In the genomic region with DNA sequence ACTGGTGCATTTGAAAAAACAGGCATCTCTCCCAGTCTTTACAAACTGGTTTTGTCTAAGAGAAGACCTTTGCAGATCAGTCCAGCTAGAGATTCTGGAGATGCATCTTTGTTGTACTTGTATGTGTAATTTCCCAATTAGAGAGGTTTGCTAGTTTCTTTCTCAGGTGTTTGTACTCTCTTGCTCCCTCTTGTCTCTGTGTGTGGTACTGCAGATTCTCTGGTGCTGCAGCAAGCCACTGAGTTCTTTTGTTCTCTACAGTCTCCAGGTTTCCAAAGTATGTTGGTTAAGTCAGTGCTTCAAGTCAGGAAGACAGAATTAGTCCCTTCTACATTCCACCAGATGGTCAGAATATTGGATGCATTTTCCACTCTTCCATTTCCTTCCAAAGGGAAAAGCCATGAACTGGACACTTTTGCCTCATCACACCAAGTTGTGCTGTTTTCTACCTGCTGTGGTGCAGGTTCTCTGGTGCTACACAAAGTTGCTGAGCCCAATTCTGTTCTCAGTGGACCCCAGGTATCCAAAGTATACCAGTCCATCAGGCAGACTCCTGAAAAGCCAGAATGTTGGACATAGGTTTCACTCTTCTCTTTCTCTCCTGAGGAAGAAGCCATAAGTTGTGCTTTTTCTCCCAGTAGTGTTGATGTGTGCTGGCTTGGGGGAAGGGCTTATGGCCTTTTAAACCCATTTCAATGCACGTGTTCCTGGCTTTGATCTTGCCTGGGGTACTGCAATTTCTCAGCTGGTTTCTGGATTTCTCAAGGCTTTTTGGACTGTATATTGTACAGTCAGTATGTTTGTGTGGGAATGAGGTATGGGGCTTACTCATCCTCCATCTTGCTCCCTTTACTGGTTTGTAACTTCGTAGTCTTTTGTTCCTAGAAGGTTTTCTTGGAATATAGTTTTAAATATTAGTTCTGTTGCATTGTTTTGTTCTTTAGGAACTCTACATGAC, we compare ENCODE assay signal across 1 cellular context.
A peak's percentile ranks its signal among the peaks of the same experiment; 100 is the strongest.
TF ChIP-seq lines count a peak whose summit lies in the region.

No MANE protein-coding gene starts in this region.

TF ChIP-seq in HepG2, 621 proteins besides CTCF, POLR2A, EP300 and RAD21 (continued from another document and continues in another):
- TF ChIP-seq, protein P1, sequence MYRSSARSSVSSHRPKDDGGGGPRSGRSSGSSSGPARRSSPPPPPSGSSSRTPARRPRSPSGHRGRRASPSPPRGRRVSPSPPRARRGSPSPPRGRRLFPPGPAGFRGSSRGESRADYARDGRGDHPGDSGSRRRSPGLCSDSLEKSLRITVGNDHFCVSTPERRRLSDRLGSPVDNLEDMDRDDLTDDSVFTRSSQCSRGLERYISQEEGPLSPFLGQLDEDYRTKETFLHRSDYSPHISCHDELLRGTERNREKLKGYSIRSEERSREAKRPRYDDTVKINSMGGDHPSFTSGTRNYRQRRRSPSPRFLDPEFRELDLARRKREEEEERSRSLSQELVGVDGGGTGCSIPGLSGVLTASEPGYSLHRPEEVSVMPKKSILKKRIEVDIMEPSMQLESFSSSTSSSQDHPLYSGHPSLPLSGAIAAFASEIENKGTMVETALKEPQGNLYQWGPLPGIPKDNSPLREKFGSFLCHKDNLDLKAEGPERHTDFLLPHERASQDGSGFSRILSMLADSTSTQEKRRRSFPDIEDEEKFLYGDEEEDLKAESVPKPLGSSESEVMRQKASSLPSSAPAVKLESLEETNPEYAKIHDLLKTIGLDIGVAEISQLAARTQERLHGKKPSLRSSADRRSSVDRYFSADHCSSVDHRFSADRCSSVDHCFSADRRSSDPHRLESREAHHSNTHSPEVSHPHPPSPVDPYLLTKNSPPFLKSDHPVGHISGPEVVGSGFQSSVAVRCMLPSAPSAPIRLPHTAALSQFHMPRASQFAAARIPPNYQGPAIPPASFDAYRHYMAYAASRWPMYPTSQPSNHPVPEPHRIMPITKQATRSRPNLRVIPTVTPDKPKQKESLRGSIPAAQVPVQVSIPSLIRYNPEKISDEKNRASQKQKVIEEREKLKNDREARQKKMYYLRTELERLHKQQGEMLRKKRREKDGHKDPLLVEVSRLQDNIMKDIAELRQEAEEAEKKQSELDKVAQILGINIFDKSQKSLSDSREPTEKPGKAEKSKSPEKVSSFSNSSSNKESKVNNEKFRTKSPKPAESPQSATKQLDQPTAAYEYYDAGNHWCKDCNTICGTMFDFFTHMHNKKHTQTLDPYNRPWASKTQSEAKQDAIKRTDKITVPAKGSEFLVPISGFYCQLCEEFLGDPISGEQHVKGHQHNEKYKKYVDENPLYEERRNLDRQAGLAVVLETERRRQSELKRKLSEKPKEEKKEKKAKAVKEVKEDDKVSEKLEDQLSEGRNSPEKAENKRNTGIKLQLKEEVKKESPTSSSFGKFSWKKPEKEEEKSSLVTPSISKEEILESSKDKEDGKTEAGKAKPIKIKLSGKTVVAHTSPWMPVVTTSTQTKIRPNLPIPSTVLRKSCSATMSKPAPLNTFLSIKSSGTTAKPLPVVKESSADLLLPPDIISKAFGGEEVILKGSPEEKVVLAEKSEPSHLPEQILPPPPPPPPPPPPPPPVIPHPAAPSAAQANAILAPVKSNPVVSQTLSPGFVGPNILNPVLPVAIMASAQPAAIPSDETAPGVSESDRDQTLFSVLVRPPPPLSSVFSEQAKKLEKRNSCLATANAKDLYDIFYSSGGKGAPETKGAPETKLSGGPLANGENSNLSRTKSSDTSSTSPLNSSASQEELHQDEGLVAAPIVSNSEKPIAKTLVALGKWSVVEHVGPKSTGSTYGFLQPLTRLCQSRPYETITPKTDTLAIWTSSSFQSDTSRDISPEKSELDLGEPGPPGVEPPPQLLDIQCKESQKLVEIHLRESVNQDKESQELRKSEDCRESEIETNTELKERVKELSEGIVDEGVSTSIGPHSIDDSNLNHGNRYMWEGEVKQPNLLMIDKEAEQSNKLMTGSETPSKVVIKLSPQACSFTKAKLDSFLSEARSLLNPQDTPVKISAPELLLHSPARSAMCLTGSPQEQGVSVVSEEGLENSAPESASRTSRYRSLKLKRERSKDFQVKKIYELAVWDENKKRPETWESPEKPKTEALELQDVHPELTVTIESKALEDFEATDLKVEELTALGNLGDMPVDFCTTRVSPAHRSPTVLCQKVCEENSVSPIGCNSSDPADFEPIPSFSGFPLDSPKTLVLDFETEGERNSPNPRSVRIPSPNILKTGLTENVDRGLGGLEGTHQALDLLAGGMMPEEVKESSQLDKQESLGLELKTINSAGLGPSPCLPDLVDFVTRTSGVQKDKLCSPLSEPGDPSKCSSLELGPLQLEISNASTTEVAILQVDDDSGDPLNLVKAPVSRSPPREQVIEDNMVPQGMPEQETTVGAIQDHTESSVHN (CRISPR knock-in tag; IDR thresholded peaks at IDR 0.05): no peak
- TF ChIP-seq SMAD3 (CRISPR knock-in tag; IDR thresholded peaks at IDR 0.05) (no peak), ZNF138 (CRISPR knock-in tag; IDR thresholded peaks at IDR 0.05; ENCODE audit: low read depth) (no peak), ZNF468 (CRISPR knock-in tag; IDR thresholded peaks at IDR 0.05) (no peak), ZNF563 (CRISPR knock-in tag; IDR thresholded peaks at IDR 0.05) (no peak), MZF1 (CRISPR knock-in tag; IDR thresholded peaks at IDR 0.05; ENCODE audit: borderline replicate concordance) (no peak), TCF7L2 (IDR thresholded peaks at IDR 0.05; ENCODE audit: low read depth, low read length) (no peak), TEAD2 (CRISPR knock-in tag; IDR thresholded peaks at IDR 0.05) (0 out of 2 replicates have a peak, but pooled peaks have one; percentile 37), ZMYM4 (CRISPR knock-in tag; IDR thresholded peaks at IDR 0.05) (no peak; the same call in 1 of the 2 replicates), ZNF850 (CRISPR knock-in tag; conservative IDR thresholded peaks at IDR 0.05) (no peak), HMGA1 (CRISPR knock-in tag; conservative IDR thresholded peaks at IDR 0.05) (no peak), HOXA3 (CRISPR knock-in tag; IDR thresholded peaks at IDR 0.05) (no peak), ZZZ3 (CRISPR knock-in tag; IDR thresholded peaks at IDR 0.05; ENCODE audit: borderline replicate concordance) (no peak), HCFC1 (IDR thresholded peaks at IDR 0.05; ENCODE audit: low read depth, low read length) (no peak), KDM2A (CRISPR knock-in tag; IDR thresholded peaks at IDR 0.05; ENCODE audit: borderline replicate concordance, low read depth) (no peak), ZIK1 (CRISPR knock-in tag; IDR thresholded peaks at IDR 0.05; ENCODE audit: borderline replicate concordance, low read depth) (no peak), ZNF546 (CRISPR knock-in tag; conservative IDR thresholded peaks at IDR 0.05) (no peak), SP1 (IDR thresholded peaks at IDR 0.05) (no peak), SP1 (CRISPR knock-in tag; IDR thresholded peaks at IDR 0.05) (no peak), HOXA9 (CRISPR knock-in tag; IDR thresholded peaks at IDR 0.05; ENCODE audit: borderline replicate concordance) (0 out of 2 replicates have a peak, but pooled peaks have one; percentile 40), HNRNPUL1 (IDR thresholded peaks at IDR 0.05; ENCODE audit: low read depth, low read length) (no peak), MED13 (CRISPR knock-in tag; IDR thresholded peaks at IDR 0.05) (no peak), ZBTB42 (CRISPR knock-in tag; IDR thresholded peaks at IDR 0.05) (no peak), DNMT1 (CRISPR knock-in tag; IDR thresholded peaks at IDR 0.05) (no peak), FOXO1 (CRISPR knock-in tag; IDR thresholded peaks at IDR 0.05) (0 out of 2 replicates have a peak, but pooled peaks have one; percentile 17)
- TF ChIP-seq, protein P2, sequence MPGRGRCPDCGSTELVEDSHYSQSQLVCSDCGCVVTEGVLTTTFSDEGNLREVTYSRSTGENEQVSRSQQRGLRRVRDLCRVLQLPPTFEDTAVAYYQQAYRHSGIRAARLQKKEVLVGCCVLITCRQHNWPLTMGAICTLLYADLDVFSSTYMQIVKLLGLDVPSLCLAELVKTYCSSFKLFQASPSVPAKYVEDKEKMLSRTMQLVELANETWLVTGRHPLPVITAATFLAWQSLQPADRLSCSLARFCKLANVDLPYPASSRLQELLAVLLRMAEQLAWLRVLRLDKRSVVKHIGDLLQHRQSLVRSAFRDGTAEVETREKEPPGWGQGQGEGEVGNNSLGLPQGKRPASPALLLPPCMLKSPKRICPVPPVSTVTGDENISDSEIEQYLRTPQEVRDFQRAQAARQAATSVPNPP (CRISPR knock-in tag; IDR thresholded peaks at IDR 0.05): no peak
- TF ChIP-seq, protein P3, sequence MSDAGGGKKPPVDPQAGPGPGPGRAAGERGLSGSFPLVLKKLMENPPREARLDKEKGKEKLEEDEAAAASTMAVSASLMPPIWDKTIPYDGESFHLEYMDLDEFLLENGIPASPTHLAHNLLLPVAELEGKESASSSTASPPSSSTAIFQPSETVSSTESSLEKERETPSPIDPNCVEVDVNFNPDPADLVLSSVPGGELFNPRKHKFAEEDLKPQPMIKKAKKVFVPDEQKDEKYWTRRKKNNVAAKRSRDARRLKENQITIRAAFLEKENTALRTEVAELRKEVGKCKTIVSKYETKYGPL (CRISPR knock-in tag; IDR thresholded peaks at IDR 0.05): 0 out of 2 replicates have a peak, but pooled peaks have one; percentile 34
- TF ChIP-seq, protein P4, sequence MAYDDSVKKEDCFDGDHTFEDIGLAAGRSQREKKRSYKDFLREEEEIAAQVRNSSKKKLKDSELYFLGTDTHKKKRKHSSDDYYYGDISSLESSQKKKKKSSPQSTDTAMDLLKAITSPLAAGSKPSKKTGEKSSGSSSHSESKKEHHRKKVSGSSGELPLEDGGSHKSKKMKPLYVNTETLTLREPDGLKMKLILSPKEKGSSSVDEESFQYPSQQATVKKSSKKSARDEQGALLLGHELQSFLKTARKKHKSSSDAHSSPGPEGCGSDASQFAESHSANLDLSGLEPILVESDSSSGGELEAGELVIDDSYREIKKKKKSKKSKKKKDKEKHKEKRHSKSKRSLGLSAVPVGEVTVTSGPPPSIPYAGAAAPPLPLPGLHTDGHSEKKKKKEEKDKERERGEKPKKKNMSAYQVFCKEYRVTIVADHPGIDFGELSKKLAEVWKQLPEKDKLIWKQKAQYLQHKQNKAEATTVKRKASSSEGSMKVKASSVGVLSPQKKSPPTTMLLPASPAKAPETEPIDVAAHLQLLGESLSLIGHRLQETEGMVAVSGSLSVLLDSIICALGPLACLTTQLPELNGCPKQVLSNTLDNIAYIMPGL (CRISPR knock-in tag; IDR thresholded peaks at IDR 0.05; ENCODE audit: borderline replicate concordance in 1 of 2, low read depth in 1 of 2): no peak
- TF ChIP-seq, protein P5, sequence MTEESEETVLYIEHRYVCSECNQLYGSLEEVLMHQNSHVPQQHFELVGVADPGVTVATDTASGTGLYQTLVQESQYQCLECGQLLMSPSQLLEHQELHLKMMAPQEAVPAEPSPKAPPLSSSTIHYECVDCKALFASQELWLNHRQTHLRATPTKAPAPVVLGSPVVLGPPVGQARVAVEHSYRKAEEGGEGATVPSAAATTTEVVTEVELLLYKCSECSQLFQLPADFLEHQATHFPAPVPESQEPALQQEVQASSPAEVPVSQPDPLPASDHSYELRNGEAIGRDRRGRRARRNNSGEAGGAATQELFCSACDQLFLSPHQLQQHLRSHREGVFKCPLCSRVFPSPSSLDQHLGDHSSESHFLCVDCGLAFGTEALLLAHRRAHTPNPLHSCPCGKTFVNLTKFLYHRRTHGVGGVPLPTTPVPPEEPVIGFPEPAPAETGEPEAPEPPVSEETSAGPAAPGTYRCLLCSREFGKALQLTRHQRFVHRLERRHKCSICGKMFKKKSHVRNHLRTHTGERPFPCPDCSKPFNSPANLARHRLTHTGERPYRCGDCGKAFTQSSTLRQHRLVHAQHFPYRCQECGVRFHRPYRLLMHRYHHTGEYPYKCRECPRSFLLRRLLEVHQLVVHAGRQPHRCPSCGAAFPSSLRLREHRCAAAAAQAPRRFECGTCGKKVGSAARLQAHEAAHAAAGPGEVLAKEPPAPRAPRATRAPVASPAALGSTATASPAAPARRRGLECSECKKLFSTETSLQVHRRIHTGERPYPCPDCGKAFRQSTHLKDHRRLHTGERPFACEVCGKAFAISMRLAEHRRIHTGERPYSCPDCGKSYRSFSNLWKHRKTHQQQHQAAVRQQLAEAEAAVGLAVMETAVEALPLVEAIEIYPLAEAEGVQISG (CRISPR knock-in tag; IDR thresholded peaks at IDR 0.05): no peak
- TF ChIP-seq, protein P6, sequence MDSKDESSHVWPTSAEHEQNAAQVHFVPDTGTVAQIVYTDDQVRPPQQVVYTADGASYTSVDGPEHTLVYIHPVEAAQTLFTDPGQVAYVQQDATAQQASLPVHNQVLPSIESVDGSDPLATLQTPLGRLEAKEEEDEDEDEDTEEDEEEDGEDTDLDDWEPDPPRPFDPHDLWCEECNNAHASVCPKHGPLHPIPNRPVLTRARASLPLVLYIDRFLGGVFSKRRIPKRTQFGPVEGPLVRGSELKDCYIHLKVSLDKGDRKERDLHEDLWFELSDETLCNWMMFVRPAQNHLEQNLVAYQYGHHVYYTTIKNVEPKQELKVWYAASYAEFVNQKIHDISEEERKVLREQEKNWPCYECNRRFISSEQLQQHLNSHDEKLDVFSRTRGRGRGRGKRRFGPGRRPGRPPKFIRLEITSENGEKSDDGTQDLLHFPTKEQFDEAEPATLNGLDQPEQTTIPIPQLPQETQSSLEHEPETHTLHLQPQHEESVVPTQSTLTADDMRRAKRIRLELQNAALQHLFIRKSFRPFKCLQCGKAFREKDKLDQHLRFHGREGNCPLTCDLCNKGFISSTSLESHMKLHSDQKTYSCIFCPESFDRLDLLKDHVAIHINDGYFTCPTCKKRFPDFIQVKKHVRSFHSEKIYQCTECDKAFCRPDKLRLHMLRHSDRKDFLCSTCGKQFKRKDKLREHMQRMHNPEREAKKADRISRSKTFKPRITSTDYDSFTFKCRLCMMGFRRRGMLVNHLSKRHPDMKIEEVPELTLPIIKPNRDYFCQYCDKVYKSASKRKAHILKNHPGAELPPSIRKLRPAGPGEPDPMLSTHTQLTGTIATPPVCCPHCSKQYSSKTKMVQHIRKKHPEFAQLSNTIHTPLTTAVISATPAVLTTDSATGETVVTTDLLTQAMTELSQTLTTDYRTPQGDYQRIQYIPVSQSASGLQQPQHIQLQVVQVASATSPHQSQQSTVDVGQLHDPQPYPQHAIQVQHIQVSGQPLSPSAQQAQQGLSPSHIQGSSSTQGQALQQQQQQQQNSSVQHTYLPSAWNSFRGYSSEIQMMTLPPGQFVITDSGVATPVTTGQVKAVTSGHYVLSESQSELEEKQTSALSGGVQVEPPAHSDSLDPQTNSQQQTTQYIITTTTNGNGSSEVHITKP (CRISPR knock-in tag; IDR thresholded peaks at IDR 0.05; ENCODE audit: low read depth): no peak
- TF ChIP-seq, protein P7, sequence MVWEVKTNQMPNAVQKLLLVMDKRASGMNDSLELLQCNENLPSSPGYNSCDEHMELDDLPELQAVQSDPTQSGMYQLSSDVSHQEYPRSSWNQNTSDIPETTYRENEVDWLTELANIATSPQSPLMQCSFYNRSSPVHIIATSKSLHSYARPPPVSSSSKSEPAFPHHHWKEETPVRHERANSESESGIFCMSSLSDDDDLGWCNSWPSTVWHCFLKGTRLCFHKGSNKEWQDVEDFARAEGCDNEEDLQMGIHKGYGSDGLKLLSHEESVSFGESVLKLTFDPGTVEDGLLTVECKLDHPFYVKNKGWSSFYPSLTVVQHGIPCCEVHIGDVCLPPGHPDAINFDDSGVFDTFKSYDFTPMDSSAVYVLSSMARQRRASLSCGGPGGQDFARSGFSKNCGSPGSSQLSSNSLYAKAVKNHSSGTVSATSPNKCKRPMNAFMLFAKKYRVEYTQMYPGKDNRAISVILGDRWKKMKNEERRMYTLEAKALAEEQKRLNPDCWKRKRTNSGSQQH (CRISPR knock-in tag; IDR thresholded peaks at IDR 0.05; ENCODE audit: low read depth): no peak
